23 cellular contexts compared by ENCODE assay signal in genomic region chr1:60068393-60069045, GRCh38. TPM values are rescaled to one million over a fixed set of nuclear protein-coding genes. Genes with fewer than 3 reads are reported as not detected.
DNase-seq lines count a peak whose midpoint lies in the region; TF ChIP-seq lines count a peak whose summit lies in the region.
"Had no signal": no experiment of that assay in that cellular context is flagged by ENCODE, and none has a peak within 500 bp of the region (broad histone marks: within the 10 kb centered on the region; RNA-seq: fewer than 3 reads in every experiment).

No MANE protein-coding gene starts in this region.

- H3K36me3 Mint-ChIP-seq in T-helper 2 cell treated with Interferon-gamma antibody and Interleukin-4, amounts not matched to agents 5 μg/mL and 100 μg/mL, for 36 hours (ENCODE audit: low read depth): no peaks in the 10 kb centered on the region
- H3K36me3 Mint-ChIP-seq: CD8-positive, alpha-beta memory T cell; natural killer cell treated with Interleukin-12 subunit alpha and Interleukin-12 subunit beta and Interleukin-15 and Interleukin-18, amount 100 ng/mL, for 72 hours; stimulated activated memory B cell treated with anti-CD40 and anti-IgM and Interleukin-4, amounts not matched to agents 10 μg/mL and 1 μg/mL and 100 μg/mL, for 72 hours had no signal

- H3K36me3 ChIP-seq in adipocyte (ENCODE audit: control insufficient read depth, insufficient read depth, low read length, severe bottlenecking): no peaks in the 10 kb centered on the region
- H3K36me3 ChIP-seq in thyroid gland: no peaks in the 10 kb centered on the region
- H3K36me3 ChIP-seq: adrenal gland, upper lobe of left lung had no signal

- intact Hi-C loops in thyroid gland (cut with DNase I): no loop called here

- peaks cover under 1% of the 10 kb centered on the region for H3K27me3 ChIP-seq in adipocyte (replicated peaks; ENCODE audit: control insufficient read depth, insufficient read depth, low read length)
- H3K27me3 ChIP-seq in thyroid gland: no peaks in the 10 kb centered on the region

- no peak overlapping the region for H3K27ac ChIP-seq in thyroid gland
- H3K27ac ChIP-seq: 22Rv1, adrenal gland, hepatocyte, psoas muscle, upper lobe of left lung had no signal

- H3K4me1 ChIP-seq in adipocyte (ENCODE audit: control insufficient read depth, insufficient read depth, low read length) (peaks cover 14% of the 10 kb centered on the region), thyroid gland (no peaks in the 10 kb centered on the region)
- H3K4me1 ChIP-seq: adrenal gland, psoas muscle had no signal

- TF ChIP-seq POLR2A in thyroid gland (IDR thresholded peaks at IDR 0.05): no peak

- H3K27me3 Mint-ChIP-seq in T-helper 2 cell treated with Interferon-gamma antibody and Interleukin-4, amounts not matched to agents 5 μg/mL and 100 μg/mL, for 36 hours (ENCODE audit: low read depth): peaks cover 19% of the 10 kb centered on the region

- H3K4me3 Mint-ChIP-seq in T-helper 2 cell treated with Interferon-gamma antibody and Interleukin-4, amounts not matched to agents 5 μg/mL and 100 μg/mL, for 36 hours: no peak overlapping the region
- H3K4me3 Mint-ChIP-seq: activated B cell treated with CpG ODN at 0.5 μM for 24 hours; CD8-positive, alpha-beta memory T cell; dendritic cell treated with granulocyte-macrophage colony-stimulating factor and Interleukin-4, amounts not matched to agents 40 ng/mL and 50 ng/mL, for 4 days; natural killer cell treated with Interleukin-12 subunit alpha and Interleukin-12 subunit beta and Interleukin-15 and Interleukin-18, amount 100 ng/mL, for 72 hours; stimulated activated memory B cell treated with anti-CD40 and anti-IgM and Interleukin-4, amounts not matched to agents 10 μg/mL and 1 μg/mL and 100 μg/mL, for 72 hours; T-helper 1 cell treated with Interleukin-12 subunit alpha and Interleukin-12 subunit beta and Interleukin-4 antibody, amounts not matched to agents 30 μg/mL and 1 μg/mL, for 36 hours had no signal

- WGBS in thyroid gland, 2 donors: 70 to 72% methylated on average over 1 of the region's 1 CpG

- no peak overlapping the region for H3K9ac ChIP-seq in adipocyte (ENCODE audit: low read length)

- H3K4me1 Mint-ChIP-seq in T-helper 2 cell treated with Interferon-gamma antibody and Interleukin-4, amounts not matched to agents 5 μg/mL and 100 μg/mL, for 36 hours (ENCODE audit: low read depth): no peaks in the 10 kb centered on the region
- H3K4me1 Mint-ChIP-seq: activated B cell treated with CpG ODN at 0.5 μM for 24 hours; CD8-positive, alpha-beta memory T cell; stimulated activated memory B cell treated with anti-CD40 and anti-IgM and Interleukin-4, amounts not matched to agents 10 μg/mL and 1 μg/mL and 100 μg/mL, for 72 hours had no signal

- no peak overlapping the region for H3K27ac Mint-ChIP-seq in T-helper 2 cell treated with Interferon-gamma antibody and Interleukin-4, amounts not matched to agents 5 μg/mL and 100 μg/mL, for 36 hours
- H3K27ac Mint-ChIP-seq: activated B cell treated with CpG ODN at 0.5 μM for 24 hours; CD8-positive, alpha-beta memory T cell; dendritic cell treated with granulocyte-macrophage colony-stimulating factor and Interleukin-4, amounts not matched to agents 40 ng/mL and 50 ng/mL, for 4 days; natural killer cell treated with Interleukin-12 subunit alpha and Interleukin-12 subunit beta and Interleukin-15 and Interleukin-18, amount 100 ng/mL, for 72 hours; stimulated activated memory B cell treated with anti-CD40 and anti-IgM and Interleukin-4, amounts not matched to agents 10 μg/mL and 1 μg/mL and 100 μg/mL, for 72 hours; T-helper 1 cell treated with Interleukin-12 subunit alpha and Interleukin-12 subunit beta and Interleukin-4 antibody, amounts not matched to agents 30 μg/mL and 1 μg/mL, for 36 hours had no signal

- DNase-seq in DMS53 (lab: John Stamatoyannopoulos, UW): peak; percentile 38
- DNase-seq in DMS53 treated with DMSO at 0.1 percent for 48 hours (lab: John Stamatoyannopoulos, UW; ENCODE audit: unreplicated experiment): no peak
- peak; percentile 83 for DNase-seq in adipocyte (ENCODE audit: low read depth)
- DNase-seq in fibroblast of mammary gland (ENCODE audit: low read depth): peak; percentile 86
- DNase-seq in smooth muscle cell of the brain vasculature (ENCODE audit: low read depth, low spot score): peak; percentile 63
- DNase-seq in thyroid gland: no peak
- DNase-seq in germinal center (ENCODE audit: low spot score): no peak
- DNase-seq in T-helper 2 cell treated with Interferon-gamma antibody and Interleukin-4, amounts not matched to agents 5 μg/mL and 100 μg/mL, for 36 hours (ENCODE audit: low spot score): no peak
- DNase-seq: activated B cell treated with CpG ODN at 0.5 μM for 24 hours; adrenal gland; CD8-positive, alpha-beta memory T cell; mesendoderm; NCI-H1694 treated with DMSO at 0.1 percent for 48 hours; psoas muscle; upper lobe of left lung had no signal

- H3K9me3 ChIP-seq in adipocyte (ENCODE audit: control insufficient read depth, low read length): no peaks in the 10 kb centered on the region
- H3K9me3 ChIP-seq in thyroid gland: no peaks in the 10 kb centered on the region
- H3K9me3 ChIP-seq: adrenal gland, psoas muscle, upper lobe of left lung had no signal

- no peaks in the 10 kb centered on the region for H3K9me3 Mint-ChIP-seq in T-helper 2 cell treated with Interferon-gamma antibody and Interleukin-4, amounts not matched to agents 5 μg/mL and 100 μg/mL, for 36 hours
- H3K9me3 Mint-ChIP-seq: CD8-positive, alpha-beta memory T cell; dendritic cell treated with granulocyte-macrophage colony-stimulating factor and Interleukin-4, amounts not matched to agents 40 ng/mL and 50 ng/mL, for 4 days; T-helper 1 cell treated with Interleukin-12 subunit alpha and Interleukin-12 subunit beta and Interleukin-4 antibody, amounts not matched to agents 30 μg/mL and 1 μg/mL, for 36 hours had no signal

- H3K4me3 ChIP-seq in adipocyte (ENCODE audit: low read length) (no peak overlapping the region), fibroblast of mammary gland (ENCODE audit: control insufficient read depth, low read depth, low read length) (no peak overlapping the region), thyroid gland (replicated peaks in 1 of 3) (no peak overlapping the region)
- H3K4me3 ChIP-seq: adrenal gland, hepatocyte, psoas muscle, upper lobe of left lung had no signal

- TF ChIP-seq CTCF in fibroblast of mammary gland (conservative IDR thresholded peaks at IDR 0.05; ENCODE audit: control insufficient read depth, insufficient read depth, low read depth, low read length) (no peak), thyroid gland (IDR thresholded peaks at IDR 0.05) (no peak)

RNA-seq across cellular contexts. Expression of gene C1orf87, which starts 5.1 kb away (rescaled TPM):
- not detected for total RNA-seq in thyroid gland
- total RNA-seq: activated B cell treated with CpG ODN at 0.5 μM for 24 hours; CD8-positive, alpha-beta memory T cell; hepatocyte; kidney epithelial cell; natural killer cell treated with Interleukin-12 subunit alpha and Interleukin-12 subunit beta and Interleukin-15 and Interleukin-18, amount 100 ng/mL, for 72 hours; NCI-H460; psoas muscle had no signal

Comparison
In these comparisons a context has a peak if more than half of its experiments do, and no peak if none do; other contexts are left out.
1. DNase-seq: peak in DMS53 (single experiment), adipocyte (single experiment), fibroblast of mammary gland (single experiment) and smooth muscle cell of the brain vasculature (single experiment); none in DMS53 treated with DMSO at 0.1 percent for 48 hours (single experiment), thyroid gland (0 of 2), germinal center (single experiment) and T-helper 2 cell treated with Interferon-gamma antibody and Interleukin-4, amounts not matched to agents 5 μg/mL and 100 μg/mL, for 36 hours (single experiment).